1 cellular context compared by ENCODE assay signal in genomic region chr15:90194655-90195054, GRCh38.
A peak's percentile ranks its signal among the peaks of the same experiment; 100 is the strongest.
TF ChIP-seq lines count a peak whose summit lies in the region.

No MANE protein-coding gene starts in this region.

TF ChIP-seq in A549, 52 proteins besides CTCF, POLR2A, EP300 and RAD21 (continued from another document):
- TF ChIP-seq, protein P1, sequence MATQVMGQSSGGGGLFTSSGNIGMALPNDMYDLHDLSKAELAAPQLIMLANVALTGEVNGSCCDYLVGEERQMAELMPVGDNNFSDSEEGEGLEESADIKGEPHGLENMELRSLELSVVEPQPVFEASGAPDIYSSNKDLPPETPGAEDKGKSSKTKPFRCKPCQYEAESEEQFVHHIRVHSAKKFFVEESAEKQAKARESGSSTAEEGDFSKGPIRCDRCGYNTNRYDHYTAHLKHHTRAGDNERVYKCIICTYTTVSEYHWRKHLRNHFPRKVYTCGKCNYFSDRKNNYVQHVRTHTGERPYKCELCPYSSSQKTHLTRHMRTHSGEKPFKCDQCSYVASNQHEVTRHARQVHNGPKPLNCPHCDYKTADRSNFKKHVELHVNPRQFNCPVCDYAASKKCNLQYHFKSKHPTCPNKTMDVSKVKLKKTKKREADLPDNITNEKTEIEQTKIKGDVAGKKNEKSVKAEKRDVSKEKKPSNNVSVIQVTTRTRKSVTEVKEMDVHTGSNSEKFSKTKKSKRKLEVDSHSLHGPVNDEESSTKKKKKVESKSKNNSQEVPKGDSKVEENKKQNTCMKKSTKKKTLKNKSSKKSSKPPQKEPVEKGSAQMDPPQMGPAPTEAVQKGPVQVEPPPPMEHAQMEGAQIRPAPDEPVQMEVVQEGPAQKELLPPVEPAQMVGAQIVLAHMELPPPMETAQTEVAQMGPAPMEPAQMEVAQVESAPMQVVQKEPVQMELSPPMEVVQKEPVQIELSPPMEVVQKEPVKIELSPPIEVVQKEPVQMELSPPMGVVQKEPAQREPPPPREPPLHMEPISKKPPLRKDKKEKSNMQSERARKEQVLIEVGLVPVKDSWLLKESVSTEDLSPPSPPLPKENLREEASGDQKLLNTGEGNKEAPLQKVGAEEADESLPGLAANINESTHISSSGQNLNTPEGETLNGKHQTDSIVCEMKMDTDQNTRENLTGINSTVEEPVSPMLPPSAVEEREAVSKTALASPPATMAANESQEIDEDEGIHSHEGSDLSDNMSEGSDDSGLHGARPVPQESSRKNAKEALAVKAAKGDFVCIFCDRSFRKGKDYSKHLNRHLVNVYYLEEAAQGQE (IDR thresholded peaks at IDR 0.05), result no peak
- TF ChIP-seq MAFK (IDR thresholded peaks at IDR 0.05; ENCODE audit: partially characterized antibody), result peak; percentile 66
- TF ChIP-seq NFE2L2 (conservative IDR thresholded peaks at IDR 0.05; ENCODE audit: low read length), result peak; percentile 51; the same call in 1 of the 2 replicates
